In genomic region chr13:37074703-37075102, GRCh38 we compare ENCODE assay signal across 9 cellular contexts. TPM values are rescaled to one million over a fixed set of nuclear protein-coding genes. Genes with fewer than 3 reads are reported as not detected.
DNase-seq lines count a peak whose midpoint lies in the region; ATAC-seq and TF ChIP-seq lines count a peak whose summit lies in the region.
"Had no signal": no experiment of that assay in that cellular context is flagged by ENCODE, and none has a peak within 500 bp of the region (broad histone marks: within the 10 kb centered on the region; RNA-seq: fewer than 3 reads in every experiment).

No MANE protein-coding gene starts in this region.

- H3K27ac ChIP-seq in CD8-positive, alpha-beta T cell (ENCODE audit: low read depth, low read length): no peak overlapping the region
- H3K27ac ChIP-seq in SU-DHL-6 (ENCODE audit: low read depth, low read length) (no peak overlapping the region), hepatocyte (no peak overlapping the region)

- no peaks in the 10 kb centered on the region for H3K9me3 ChIP-seq in CD8-positive, alpha-beta T cell (ENCODE audit: low read length)
- H3K9me3 ChIP-seq in SU-DHL-6 (ENCODE audit: insufficient read depth, low read length): no peaks in the 10 kb centered on the region
- no peaks in the 10 kb centered on the region for H3K9me3 ChIP-seq in hepatocyte (ENCODE audit: low read depth)
- H3K9me3 ChIP-seq in T-helper 17 cell (ENCODE audit: control insufficient read depth, low read length, poor library complexity, severe bottlenecking): no peaks in the 10 kb centered on the region

- TF ChIP-seq CTCF in CD8-positive, alpha-beta T cell (IDR thresholded peaks at IDR 0.05): peak; percentile 49
- TF ChIP-seq CTCF in SU-DHL-6 (IDR thresholded peaks at IDR 0.05; ENCODE audit: insufficient read depth, low read length, poor library complexity, severe bottlenecking) (peak; percentile 44), hepatocyte (IDR thresholded peaks at IDR 0.05; ENCODE audit: poor library complexity) (peak; percentile 57)

- peaks cover 2% of the 10 kb centered on the region for H3K4me1 Mint-ChIP-seq in CD8-positive, alpha-beta T cell (ENCODE audit: low read depth)
- H3K4me1 Mint-ChIP-seq in T-helper 17 cell: peaks cover 3% of the 10 kb centered on the region

- H3K4me2 ChIP-seq in SU-DHL-6 (ENCODE audit: low read depth, low read length, poor library complexity, severe bottlenecking) (no peak overlapping the region), hepatocyte (no peak overlapping the region)

- no peaks in the 10 kb centered on the region for H4K20me1 ChIP-seq in SU-DHL-6 (ENCODE audit: low read depth, low read length)
- no peaks in the 10 kb centered on the region for H4K20me1 ChIP-seq in hepatocyte (ENCODE audit: insufficient read depth, poor library complexity, severe bottlenecking)

- H2AFZ ChIP-seq in SU-DHL-6 (ENCODE audit: low read depth, low read length, severe bottlenecking) (no peak overlapping the region), hepatocyte (no peak overlapping the region)

- H3K9me2 ChIP-seq in SU-DHL-6 (replicated peaks; ENCODE audit: insufficient read depth, low read length): no peaks in the 10 kb centered on the region
- no peaks in the 10 kb centered on the region for H3K9me2 ChIP-seq in hepatocyte (replicated peaks; ENCODE audit: insufficient read depth)

- peaks cover 3% of the 10 kb centered on the region for H3K27me3 Mint-ChIP-seq in CD8-positive, alpha-beta T cell (ENCODE audit: low read depth)
- peaks cover 16% of the 10 kb centered on the region for H3K27me3 Mint-ChIP-seq in T-helper 17 cell
- H3K27me3 Mint-ChIP-seq: stimulated activated naive CD8-positive, alpha-beta T cell treated with anti-CD3 and anti-CD28 coated beads, Interleukin-15, Interleukin-2, amounts not matched to agents 100 ng/mL and 50 ng/mL, for 24 hours had no signal

- no peak overlapping the region for H3K4me3 Mint-ChIP-seq in CD8-positive, alpha-beta T cell
- H3K4me3 Mint-ChIP-seq in T-helper 17 cell: no peak overlapping the region
- H3K4me3 Mint-ChIP-seq: stimulated activated naive CD8-positive, alpha-beta T cell treated with anti-CD3 and anti-CD28 coated beads, Interleukin-15, Interleukin-2, amounts not matched to agents 100 ng/mL and 50 ng/mL, for 24 hours had no signal

- 27% methylated on average over 1 of the region's 1 CpG for WGBS in hepatocyte (ENCODE audit: low lambda C conversion rate, missing lambda C conversion rate)

- no peak overlapping the region for H3K9ac ChIP-seq in SU-DHL-6 (ENCODE audit: low read length)

- no peak for ATAC-seq in CD8-positive, alpha-beta T cell
- no peak for ATAC-seq in T-helper 17 cell

- no peaks in the 10 kb centered on the region for H3K36me3 Mint-ChIP-seq in CD8-positive, alpha-beta T cell
- H3K36me3 Mint-ChIP-seq in T-helper 17 cell (ENCODE audit: low read depth): no peaks in the 10 kb centered on the region

- H3K27me3 ChIP-seq in CD8-positive, alpha-beta T cell (ENCODE audit: insufficient read depth, low read length): no peaks in the 10 kb centered on the region
- H3K27me3 ChIP-seq in SU-DHL-6 (ENCODE audit: low read length): no peaks in the 10 kb centered on the region
- no peaks in the 10 kb centered on the region for H3K27me3 ChIP-seq in hepatocyte

- H3K36me3 ChIP-seq in CD8-positive, alpha-beta T cell (ENCODE audit: insufficient read depth, low read length): no peaks in the 10 kb centered on the region
- H3K36me3 ChIP-seq in SU-DHL-6 (ENCODE audit: low read length) (no peaks in the 10 kb centered on the region), hepatocyte (replicated peaks; ENCODE audit: insufficient read depth, low read depth) (no peaks in the 10 kb centered on the region)

- H3K27ac Mint-ChIP-seq in CD8-positive, alpha-beta T cell: no peak overlapping the region
- no peak overlapping the region for H3K27ac Mint-ChIP-seq in T-helper 17 cell
- H3K27ac Mint-ChIP-seq: stimulated activated naive CD8-positive, alpha-beta T cell treated with anti-CD3 and anti-CD28 coated beads, Interleukin-15, Interleukin-2, amounts not matched to agents 100 ng/mL and 50 ng/mL, for 24 hours had no signal

- POLR2A ChIA-PET in CD8-positive, alpha-beta T cell (lab: Charles Lee): no interaction called here

- intact Hi-C loops in CD8-positive, alpha-beta T cell (cut with DNase I, micrococcal nuclease): loop anchor here (2.0 to 10.0 kb wide), 5 partner anchors 1508 to 1843 kb away; no protein-coding TSS in a partner anchor

- no peak for DNase-seq in CD8-positive, alpha-beta T cell
- DNase-seq in HT1080 (ENCODE audit: low read depth) (peak; percentile 30), hepatocyte (ENCODE audit: low spot score) (peak; percentile 32), T-helper 17 cell (no peak), OCI-M2 (lab: John Stamatoyannopoulos, UW; ENCODE audit: unreplicated experiment) (no peak), GF-D8 (lab: John Stamatoyannopoulos, UW) (no peak)
- no peak for DNase-seq in stimulated activated CD4-positive, alpha-beta T cell treated with anti-CD3 and anti-CD28 coated beads, Interleukin-4, amount 100 ng/mL, for 24 hours

- H3K4me1 ChIP-seq in CD8-positive, alpha-beta T cell (ENCODE audit: insufficient read depth, low read length): no peaks in the 10 kb centered on the region
- no peaks in the 10 kb centered on the region for H3K4me1 ChIP-seq in hepatocyte (ENCODE audit: insufficient read depth)

- H3F3A ChIP-seq in SU-DHL-6 (ENCODE audit: insufficient read depth): no peaks in the 10 kb centered on the region

- CTCF ChIA-PET in CD8-positive, alpha-beta T cell (lab: Charles Lee): interaction anchor here (0.8 to 1.0 kb wide), 3 partner anchors 9 to 1507 kb away, joined by 3 read pairs; no protein-coding TSS in a partner anchor

- H3K9me3 Mint-ChIP-seq in CD8-positive, alpha-beta T cell: no peaks in the 10 kb centered on the region
- H3K9me3 Mint-ChIP-seq: stimulated activated naive CD8-positive, alpha-beta T cell treated with anti-CD3 and anti-CD28 coated beads, Interleukin-15, Interleukin-2, amounts not matched to agents 100 ng/mL and 50 ng/mL, for 24 hours had no signal

- no peak overlapping the region for H3K4me3 ChIP-seq in CD8-positive, alpha-beta T cell (ENCODE audit: low read depth, low read length)
- H3K4me3 ChIP-seq in SU-DHL-6 (ENCODE audit: insufficient read depth, low read length, poor library complexity, severe bottlenecking): no peak overlapping the region
- no peak overlapping the region for H3K4me3 ChIP-seq in hepatocyte

- H3K79me2 ChIP-seq in SU-DHL-6 (ENCODE audit: insufficient read depth, low read length) (no peaks in the 10 kb centered on the region), hepatocyte (no peaks in the 10 kb centered on the region)

RNA-seq across cellular contexts. Expression of gene SUPT20H, which starts 15.2 kb away (rescaled TPM):
- total RNA-seq in CD8-positive, alpha-beta T cell: 10 to 100 TPM; 53.0 to 55.0 TPM
- 25.4 and 26.9 TPM in 2 replicates for total RNA-seq in HT1080 (2014; rRNA removed; shearing (Covaris generic))
- 42.8 and 49.4 TPM in 2 replicates for polyA plus RNA-seq in HT1080 (2015; cell fraction: cytosol; rRNA removed)
- polyA plus RNA-seq in HT1080 (2015; cell fraction: nucleus; rRNA removed): 91.8 and 95.9 TPM in 2 replicates
- total RNA-seq in hepatocyte (49.8 and 58.3 TPM in 2 replicates), T-helper 17 cell (10 to 100 TPM; 56.4 to 64.3 TPM)
- 45.4 and 47.5 TPM in 2 replicates for polyA plus RNA-seq in hepatocyte

RNA-seq across cellular contexts. Expression of gene CSNK1A1L, which starts 30.8 kb away (rescaled TPM):
- total RNA-seq in CD8-positive, alpha-beta T cell: not detected
- total RNA-seq in HT1080 (2014; rRNA removed; shearing (Covaris generic)): not detected in 2 replicates
- polyA plus RNA-seq in HT1080 (2015; cell fraction: cytosol; rRNA removed): not detected in 2 replicates
- not detected in 2 replicates for polyA plus RNA-seq in HT1080 (2015; cell fraction: nucleus; rRNA removed)
- total RNA-seq in hepatocyte (not detected in 2 replicates), T-helper 17 cell (not detected)
- polyA plus RNA-seq in hepatocyte: not detected in 2 replicates

Comparison
In these comparisons a context has a peak if more than half of its experiments do, and no peak if none do; other contexts are left out.
1. DNase-seq: peak in HT1080 (single experiment) and hepatocyte (single experiment); none in CD8-positive, alpha-beta T cell (0 of 7), T-helper 17 cell (0 of 3), OCI-M2 (single experiment), GF-D8 (single experiment) and stimulated activated CD4-positive, alpha-beta T cell treated with anti-CD3 and anti-CD28 coated beads, Interleukin-4, amount 100 ng/mL, for 24 hours (single experiment).
2. Peak in every context shown above with its lines, with median percentiles within 50 percentile points of each other: CTCF ChIP-seq.